10 cellular contexts compared by ENCODE assay signal in the genomic region with DNA sequence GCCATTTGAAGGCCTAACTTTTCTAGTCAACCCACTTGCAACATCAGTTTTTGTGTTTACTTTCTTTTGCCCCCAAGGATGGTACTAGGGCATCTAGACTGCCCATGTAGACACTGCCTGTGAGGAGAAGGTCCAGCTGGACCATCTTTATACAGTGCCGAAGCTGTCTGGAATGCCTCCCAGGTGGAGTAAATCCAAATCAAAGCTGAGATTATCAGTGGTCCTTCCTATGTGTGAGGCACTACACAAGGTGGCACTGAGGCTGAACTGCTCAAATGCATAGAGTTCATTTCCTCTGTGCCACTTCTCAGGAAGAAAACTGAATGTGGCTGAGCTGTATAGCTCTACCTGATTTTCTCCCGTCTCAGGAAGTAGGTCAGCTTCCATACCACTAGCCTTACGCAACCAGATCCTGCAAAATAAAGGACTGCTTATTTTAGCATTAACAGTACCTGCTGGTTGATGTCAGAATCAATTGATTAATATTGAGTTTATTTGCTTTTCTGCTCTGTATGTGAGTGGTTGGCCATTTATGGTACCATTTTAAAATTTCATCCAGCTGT.
DNase-seq lines count a peak whose midpoint lies in the region; ATAC-seq, FAIRE-seq and TF ChIP-seq lines count a peak whose summit lies in the region.
"Had no signal": no experiment of that assay in that cellular context is flagged by ENCODE, and none has a peak within 500 bp of the region (broad histone marks: within the 10 kb centered on the region; RNA-seq: fewer than 3 reads in every experiment).

No MANE protein-coding gene starts in this region.

- no peak overlapping the region for H2BK5ac ChIP-seq in IMR-90 (ENCODE audit: low read depth, low read length, poor library complexity, severe bottlenecking)

- H4K20me1 ChIP-seq in IMR-90 (ENCODE audit: insufficient read depth, low read length) = peaks cover 5% of the 10 kb centered on the region; the same call in 1 of the 2 replicates

- H2BK20ac ChIP-seq in IMR-90 (ENCODE audit: low read depth, low read length) = no peak overlapping the region

- dilution Hi-C loops in IMR-90 (cut with HindIII; ENCODE audit: low sequenced_read_pairs, unreplicated experiment) = no loop called here

- H3K79me1 ChIP-seq in IMR-90 (ENCODE audit: low read depth in 1 of 2, low read length in 2 of 2) = peaks cover 16% of the 10 kb centered on the region in 2 experiments

- H4K5ac ChIP-seq in IMR-90 (ENCODE audit: low read depth, low read length) = no peak overlapping the region

- DNase-seq in IMR-90 (no peak), NCI-H146 treated with DMSO at 0.1 percent for 48 hours (lab: John Stamatoyannopoulos, UW; ENCODE audit: unreplicated experiment) (peak; percentile 29), left lobe of liver (ENCODE audit: low spot score) (no peak), aorta (no peak), GM12892 (ENCODE audit: insufficient read length) (no peak)
- no peak for DNase-seq in effector CD8-positive, alpha-beta T cell (lab: John Stamatoyannopoulos, UW)
- DNase-seq in stimulated activated naive CD8-positive, alpha-beta T cell treated with anti-CD3 and anti-CD28 coated beads, Interleukin-15, Interleukin-2, amounts not matched to agents 100 U/mL and 50 U/mL, for 24 hours = no peak

- H3K4me2 ChIP-seq in IMR-90 (ENCODE audit: low read depth, low read length) = no peak overlapping the region
- H3K4me2 ChIP-seq: GM23338 had no signal

- POLR2A ChIA-PET in IMR-90 (lab: Charles Lee; ENCODE audit: unreplicated experiment) = no interaction called here

- H3K4ac ChIP-seq in IMR-90 (ENCODE audit: low read depth, low read length) = no peak overlapping the region

- H2AK5ac ChIP-seq in IMR-90 (ENCODE audit: low read depth, low read length) = no peak overlapping the region

- H3K23ac ChIP-seq in IMR-90 (ENCODE audit: low read depth, low read length) = no peak overlapping the region

- no peak overlapping the region for H4K91ac ChIP-seq in IMR-90 (ENCODE audit: insufficient read depth, low read depth, low read length)

- H2AK9ac ChIP-seq in IMR-90 (replicated peaks; ENCODE audit: low read depth, low read length, poor library complexity) = no peak overlapping the region

- no peak overlapping the region for H3K56ac ChIP-seq in IMR-90 (ENCODE audit: extremely low read depth, insufficient read depth, low read length)

- H3K9me3 ChIP-seq in IMR-90 (ENCODE audit: control insufficient read depth, insufficient read depth, low read length) = no peaks in the 10 kb centered on the region
- no peaks in the 10 kb centered on the region for H3K9me3 ChIP-seq in aorta (ENCODE audit: control insufficient read depth, low read length)
- H3K9me3 ChIP-seq: Caco-2 had no signal

- 100% methylated on average over 1 of the region's 3 CpGs; no CpG with 5 or more reads in 1 of the 2 experiments for WGBS in IMR-90 (ENCODE audit: extremely low coverage in 2 of 2, insufficient read length in 1 of 2), 2 experiments
- 70 to 80% methylated on average over 3 of the region's 3 CpGs for WGBS in aorta, 2 donors

- H2AFZ ChIP-seq in IMR-90 (replicated peaks; ENCODE audit: low read length, poor library complexity) = no peak overlapping the region
- H2AFZ ChIP-seq: GM23338 had no signal

- TF ChIP-seq POLR2A in IMR-90 (IDR thresholded peaks at IDR 0.05; ENCODE audit: low read depth, low read length) = no peak
- no peak for TF ChIP-seq POLR2A in GM12892 (IDR thresholded peaks at IDR 0.05; ENCODE audit: low read depth, low read length)

- H2BK15ac ChIP-seq in IMR-90 (ENCODE audit: low read depth, low read length) = no peak overlapping the region

- H3K4me3 ChIP-seq in IMR-90 (ENCODE audit: insufficient read depth, low read depth, low read length) = no peak overlapping the region
- no peak overlapping the region for H3K4me3 ChIP-seq in aorta (ENCODE audit: low read length in 2 of 2)
- H3K4me3 ChIP-seq: GM23338 had no signal

- TF ChIP-seq CTCF in IMR-90 (conservative IDR thresholded peaks at IDR 0.05; ENCODE audit: low read depth, low read length) = no peak

- FAIRE-seq in GM12892 (lab: Jason Lieb, UNC) = no peak

- H3K36me3 ChIP-seq in IMR-90 (ENCODE audit: control insufficient read depth, insufficient read depth, low read length) = peaks cover 52% of the 10 kb centered on the region
- H3K36me3 ChIP-seq in aorta (ENCODE audit: control insufficient read depth in 1 of 2, insufficient read depth in 2 of 2, low read length in 1 of 2) = peaks cover 1 to 2% of the 10 kb centered on the region in 2 donors

- CTCF ChIA-PET in IMR-90 (lab: Yijun Ruan, JAX) = interaction anchor here (0.6 to 1.6 kb wide), 2 partner anchors 10 to 558 kb away, joined by 3 to 5 read pairs; no protein-coding TSS in a partner anchor

- no peaks in the 10 kb centered on the region; the same call in 1 of the 2 replicates for H3K4me1 ChIP-seq in IMR-90 (ENCODE audit: control insufficient read depth, insufficient read depth, low read length)
- no peaks in the 10 kb centered on the region for H3K4me1 ChIP-seq in aorta (ENCODE audit: control insufficient read depth in 1 of 2, insufficient read depth in 2 of 2, low read length in 2 of 2)
- H3K4me1 ChIP-seq: Caco-2 had no signal

- no peak for TF ChIP-seq RAD21 in IMR-90 (IDR thresholded peaks at IDR 0.05; ENCODE audit: low read length)

- intact Hi-C loops in IMR-90 (cut with micrococcal nuclease) (loop anchor here (5.0 kb wide), 1 partner anchor 685 kb away; no protein-coding TSS in a partner anchor), aorta (cut with DNase I) (loop anchor here (5.0 to 10.0 kb wide), 3 partner anchors 305 to 697 kb away; a partner anchor contains a TSS)

- no peak overlapping the region for H2BK120ac ChIP-seq in IMR-90 (ENCODE audit: low read depth, low read length)

- in situ Hi-C loops in IMR-90 (cut with MboI; ENCODE audit: low sequenced_read_pairs) = loop anchor here (25.0 kb wide), 1 partner anchor 705 kb away; no protein-coding TSS in a partner anchor

- H3K9me1 ChIP-seq in IMR-90 (ENCODE audit: insufficient read depth, low read length) = no peaks in the 10 kb centered on the region

- H3K27me3 ChIP-seq in IMR-90 (ENCODE audit: control insufficient read depth, insufficient read depth, low read length) = no peaks in the 10 kb centered on the region
- no peaks in the 10 kb centered on the region for H3K27me3 ChIP-seq in aorta (ENCODE audit: control insufficient read depth in 1 of 2, insufficient read depth in 2 of 2, low read length in 1 of 2)

- H3K27ac ChIP-seq in IMR-90 (ENCODE audit: insufficient read depth, low read length) (no peak overlapping the region), aorta (ENCODE audit: low read depth in 1 of 2, low read length in 2 of 2) (no peak overlapping the region)
- H3K27ac ChIP-seq: C4-2B had no signal

- H4K8ac ChIP-seq in IMR-90 (ENCODE audit: low read depth in 2 of 2, low read length in 2 of 2) = no peak overlapping the region

- H3K9ac ChIP-seq in IMR-90 (ENCODE audit: low read depth, low read length) = no peak overlapping the region

- BruUV-seq in IMR-90 (replicated peaks; lab: Mats Ljungman, UMichigan) = no TSS peak

- ATAC-seq in IMR-90 (ENCODE audit: low read depth) (no peak), left lobe of liver (peak; percentile 14), aorta (ENCODE audit: low FRiP score) (peak; percentile 9)
- ATAC-seq in stimulated activated naive CD8-positive, alpha-beta T cell treated with anti-CD3 and anti-CD28 coated beads, Interleukin-15, Interleukin-2, amounts not matched to agents 100 U/mL and 50 U/mL, for 24 hours = no peak

- H3K14ac ChIP-seq in IMR-90 (replicated peaks; ENCODE audit: low read depth, low read length) = no peak overlapping the region

- H3K18ac ChIP-seq in IMR-90 (ENCODE audit: low read depth, low read length) = no peak overlapping the region

TF ChIP-seq in IMR-90, 13 proteins besides CTCF, POLR2A, EP300 and RAD21:
- TF ChIP-seq, protein P1, sequence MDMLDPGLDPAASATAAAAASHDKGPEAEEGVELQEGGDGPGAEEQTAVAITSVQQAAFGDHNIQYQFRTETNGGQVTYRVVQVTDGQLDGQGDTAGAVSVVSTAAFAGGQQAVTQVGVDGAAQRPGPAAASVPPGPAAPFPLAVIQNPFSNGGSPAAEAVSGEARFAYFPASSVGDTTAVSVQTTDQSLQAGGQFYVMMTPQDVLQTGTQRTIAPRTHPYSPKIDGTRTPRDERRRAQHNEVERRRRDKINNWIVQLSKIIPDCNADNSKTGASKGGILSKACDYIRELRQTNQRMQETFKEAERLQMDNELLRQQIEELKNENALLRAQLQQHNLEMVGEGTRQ (IDR thresholded peaks at IDR 0.05; ENCODE audit: low read depth, low read length) = no peak
- peak; percentile 16; the same call in 1 of the 2 replicates for TF ChIP-seq CEBPB (IDR thresholded peaks at IDR 0.05; ENCODE audit: low read depth, low read length)
TF ChIP-seq in IMR-90: peak in this region for 1.

Comparison
In these comparisons a context has a peak if more than half of its experiments do, and no peak if none do; other contexts are left out.
1. ATAC-seq: peak in left lobe of liver (single experiment) and aorta (single experiment); none in IMR-90 (single experiment) and stimulated activated naive CD8-positive, alpha-beta T cell treated with anti-CD3 and anti-CD28 coated beads, Interleukin-15, Interleukin-2, amounts not matched to agents 100 U/mL and 50 U/mL, for 24 hours (single experiment).